In the genomic region with DNA sequence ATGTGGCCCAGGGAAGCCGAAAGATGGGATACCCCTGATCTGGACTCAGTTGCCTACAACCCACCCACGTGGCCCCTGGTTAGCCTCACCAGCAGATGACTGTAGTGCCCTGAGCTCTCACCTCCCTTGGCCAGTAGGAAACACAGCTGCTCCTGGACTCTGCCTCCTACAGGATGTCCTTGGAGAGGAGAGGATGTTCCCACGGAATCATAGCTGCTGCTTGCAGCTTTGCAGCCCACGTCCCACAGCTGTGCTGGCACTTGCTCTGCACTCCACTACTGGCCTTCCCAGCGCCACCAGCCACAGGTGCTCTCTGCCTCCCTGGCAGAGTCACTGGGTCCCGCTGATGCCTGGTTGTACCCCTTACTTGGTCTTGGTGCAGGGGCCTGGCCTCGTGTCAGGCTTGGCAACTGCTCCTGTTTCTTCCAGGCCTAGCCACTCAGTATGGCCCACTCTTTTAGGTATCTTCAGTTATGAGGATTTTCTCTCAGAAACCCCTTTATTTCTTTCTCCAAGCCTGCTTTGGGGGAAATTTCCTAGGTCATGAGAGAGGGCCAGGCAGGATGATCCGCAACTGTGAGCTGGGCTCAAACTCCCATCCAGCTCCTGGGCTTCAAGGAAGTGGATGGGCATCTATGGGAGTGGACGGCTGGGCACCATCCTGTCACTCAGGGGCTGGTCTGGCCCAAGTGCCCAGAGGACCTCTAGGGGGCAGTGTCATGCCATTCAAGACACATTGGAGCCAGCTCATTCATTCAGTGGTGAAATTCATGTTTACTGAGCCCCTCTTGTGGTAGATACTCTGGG, we compare ENCODE assay signal across 8 cellular contexts. TPM values are rescaled to one million over a fixed set of nuclear protein-coding genes. Genes with fewer than 3 reads are reported as not detected.
DNase-seq lines count a peak whose midpoint lies in the region; ATAC-seq lines count a peak whose summit lies in the region.

No MANE protein-coding gene starts in this region.

- no peaks in the 10 kb centered on the region for H3K27me3 Mint-ChIP-seq in naive B cell

- no peaks in the 10 kb centered on the region for H3K36me3 Mint-ChIP-seq in naive B cell
- H3K36me3 Mint-ChIP-seq in stimulated activated effector memory CD8-positive, alpha-beta T cell treated with anti-CD3 and anti-CD28 coated beads, Interleukin-12 subunit alpha, Interleukin-12 subunit beta, amount 100 ng/mL, for 72 hours: no peaks in the 10 kb centered on the region

- ATAC-seq in HG02588 (IDR thresholded peaks at IDR 0.05; ENCODE audit: unreplicated experiment) (peak; percentile 85), naive B cell (ENCODE audit: low read depth in 2 of 2) (peak; percentile 86 to 89)
- ATAC-seq in stimulated activated effector memory CD8-positive, alpha-beta T cell treated with anti-CD3 and anti-CD28 coated beads, Interleukin-12 subunit alpha, Interleukin-12 subunit beta, amount 100 ng/mL, for 72 hours: peak; percentile 92

- H3K4me3 Mint-ChIP-seq in naive B cell: no peak overlapping the region
- no peak overlapping the region for H3K4me3 Mint-ChIP-seq in stimulated activated effector memory CD8-positive, alpha-beta T cell treated with anti-CD3 and anti-CD28 coated beads, Interleukin-12 subunit alpha, Interleukin-12 subunit beta, amount 100 ng/mL, for 72 hours

- peaks cover 0 to 6% (median 3%) of the 10 kb centered on the region in 3 donors for H3K4me1 Mint-ChIP-seq in naive B cell
- peaks cover 9% of the 10 kb centered on the region for H3K4me1 Mint-ChIP-seq in stimulated activated effector memory CD8-positive, alpha-beta T cell treated with anti-CD3 and anti-CD28 coated beads, Interleukin-12 subunit alpha, Interleukin-12 subunit beta, amount 100 ng/mL, for 72 hours

- peak overlapping the region in 4 of 6 donors; percentile 10 to 61 (median 28) for H3K27ac Mint-ChIP-seq in naive B cell
- peak overlapping the region; percentile 44 for H3K27ac Mint-ChIP-seq in stimulated activated effector memory CD8-positive, alpha-beta T cell treated with anti-CD3 and anti-CD28 coated beads, Interleukin-12 subunit alpha, Interleukin-12 subunit beta, amount 100 ng/mL, for 72 hours

- H3K9me3 Mint-ChIP-seq in naive B cell: no peaks in the 10 kb centered on the region
- H3K9me3 Mint-ChIP-seq in stimulated activated effector memory CD8-positive, alpha-beta T cell treated with anti-CD3 and anti-CD28 coated beads, Interleukin-12 subunit alpha, Interleukin-12 subunit beta, amount 100 ng/mL, for 72 hours: no peaks in the 10 kb centered on the region

- DNase-seq in NCI-H526 (lab: John Stamatoyannopoulos, UW) (peak; percentile 34 to 73), NCI-H526 treated with DMSO at 0.1 percent for 48 hours (lab: John Stamatoyannopoulos, UW) (no peak), NCI-H2227 (lab: John Stamatoyannopoulos, UW; ENCODE audit: unreplicated experiment) (peak; percentile 58), epidermal melanocyte (ENCODE audit: insufficient read length, low spot score) (peak; percentile 66), naive B cell (peak; percentile 58)
- DNase-seq in activated CD8-positive, alpha-beta memory T cell treated with anti-CD3 and anti-CD28 coated beads for 24 hours: peak; percentile 85
- peak; percentile 53 to 82 for DNase-seq in stimulated activated effector memory CD8-positive, alpha-beta T cell treated with anti-CD3 and anti-CD28 coated beads, Interleukin-12 subunit alpha, Interleukin-12 subunit beta, amount 100 ng/mL, for 72 hours (ENCODE audit: low spot score in 2 of 2)

RNA-seq across cellular contexts. Expression of a gene that starts 16.3 kb away (rescaled TPM):
- 10 to 100 TPM in 4 of 6 donors, 1 to 10 TPM in 2; 8.4 to 17.8 (median 11.8) TPM for polyA plus RNA-seq in naive B cell (ENCODE audit: low read depth in 6 of 6)

RNA-seq across cellular contexts. Expression of a gene that starts 55.1 kb away (rescaled TPM):
- 1 to 10 TPM in 5 of 6 donors, not detected in 1; 1.9 to 4.1 (median 2.6) TPM for polyA plus RNA-seq in naive B cell (ENCODE audit: low read depth in 6 of 6)
